Comparison of ENCODE assay signal across 18 cellular contexts in genomic region chr6:45808917-45809316, GRCh38.
A peak's percentile ranks its signal among the peaks of the same experiment; 100 is the strongest.
DNase-seq lines count a peak whose midpoint lies in the region; ATAC-seq lines count a peak whose summit lies in the region.
"Had no signal": no experiment of that assay in that cellular context is flagged by ENCODE, and none has a peak within 500 bp of the region (broad histone marks: within the 10 kb centered on the region; RNA-seq: fewer than 3 reads in every experiment).

No MANE protein-coding gene starts in this region.

- CTCF ChIA-PET in activated naive CD4-positive, alpha-beta T cell treated with anti-CD3 and anti-CD28 coated beads, Interleukin-2, amount 10 ng/mL, durations not matched to agents 7 days and 5 days (lab: Charles Lee), result interaction anchor here (0.5 kb wide), 1 partner anchor 992 kb away, joined by 3 read pairs; no protein-coding TSS in a partner anchor

- H3K36me3 Mint-ChIP-seq in activated T-helper 1 cell treated with anti-CD3 and anti-CD28 coated beads, Interleukin-12 subunit alpha, Interleukin-12 subunit beta, Interleukin-2, Interleukin-4 antibody, amounts not matched to agents 30 ng/mL and 10 ng/mL and 1 ng/mL, durations not matched to agents 14 hours and 24 hours and 36 hours (ENCODE audit: low read depth), result no peaks in the 10 kb centered on the region
- H3K36me3 Mint-ChIP-seq in activated naive CD4-positive, alpha-beta T cell treated with anti-CD3 and anti-CD28 coated beads, Interleukin-2, amount 10 ng/mL, durations not matched to agents 7 days and 5 days, result no peaks in the 10 kb centered on the region

- H3K4me1 Mint-ChIP-seq in activated T-helper 1 cell treated with anti-CD3 and anti-CD28 coated beads, Interleukin-12 subunit alpha, Interleukin-12 subunit beta, Interleukin-2, Interleukin-4 antibody, amounts not matched to agents 30 ng/mL and 10 ng/mL and 1 ng/mL, durations not matched to agents 14 hours and 24 hours and 36 hours (ENCODE audit: low read depth), result peaks cover 7% of the 10 kb centered on the region
- no peaks in the 10 kb centered on the region for H3K4me1 Mint-ChIP-seq in activated naive CD4-positive, alpha-beta T cell treated with anti-CD3 and anti-CD28 coated beads, Interleukin-2, amount 10 ng/mL, durations not matched to agents 7 days and 5 days

- intact Hi-C loops in activated T-helper 1 cell treated with anti-CD3 and anti-CD28 coated beads, Interleukin-12 subunit alpha, Interleukin-12 subunit beta, Interleukin-2, Interleukin-4 antibody, amounts not matched to agents 30 ng/mL and 10 ng/mL and 1 ng/mL, durations not matched to agents 14 hours and 24 hours and 36 hours (cut with micrococcal nuclease), result loop anchor here (10.0 kb wide), 1 partner anchor 874 kb away; no protein-coding TSS in a partner anchor

- H3K4me3 Mint-ChIP-seq in activated T-helper 1 cell treated with anti-CD3 and anti-CD28 coated beads, Interleukin-12 subunit alpha, Interleukin-12 subunit beta, Interleukin-2, Interleukin-4 antibody, amounts not matched to agents 30 ng/mL and 10 ng/mL and 1 ng/mL, durations not matched to agents 14 hours and 24 hours and 36 hours, result no peak overlapping the region
- no peak overlapping the region for H3K4me3 Mint-ChIP-seq in activated naive CD4-positive, alpha-beta T cell treated with anti-CD3 and anti-CD28 coated beads, Interleukin-2, amount 10 ng/mL, durations not matched to agents 7 days and 5 days
- H3K4me3 Mint-ChIP-seq: activated CD8-positive, alpha-beta T cell treated with anti-CD3 and anti-CD28 coated beads, Interleukin-2, amount 10 ng/mL, durations not matched to agents 7 days and 5 days; activated T-helper 17 cell treated with anti-CD3 and anti-CD28 coated beads, Interleukin-2, amount 50 U/mL, for 72 hours had no signal

- H3K27ac Mint-ChIP-seq in activated T-helper 1 cell treated with anti-CD3 and anti-CD28 coated beads, Interleukin-12 subunit alpha, Interleukin-12 subunit beta, Interleukin-2, Interleukin-4 antibody, amounts not matched to agents 30 ng/mL and 10 ng/mL and 1 ng/mL, durations not matched to agents 14 hours and 24 hours and 36 hours, result peak overlapping the region; percentile 10
- no peak overlapping the region for H3K27ac Mint-ChIP-seq in activated naive CD4-positive, alpha-beta T cell treated with anti-CD3 and anti-CD28 coated beads, Interleukin-2, amount 10 ng/mL, durations not matched to agents 7 days and 5 days
- H3K27ac Mint-ChIP-seq: activated CD8-positive, alpha-beta T cell treated with anti-CD3 and anti-CD28 coated beads, Interleukin-2, amount 10 ng/mL, durations not matched to agents 7 days and 5 days; activated T-helper 17 cell treated with anti-CD3 and anti-CD28 coated beads, Interleukin-2, amount 50 U/mL, for 72 hours had no signal

- DNase-seq in EH (ENCODE audit: low read depth) (peak; percentile 36), NCI-H146 (lab: John Stamatoyannopoulos, UW) (no peak), NCI-H1092 (lab: John Stamatoyannopoulos, UW) (no peak)
- no peak for DNase-seq in activated T-helper 1 cell treated with anti-CD3 and anti-CD28 coated beads, Interleukin-12 subunit alpha, Interleukin-12 subunit beta, Interleukin-2, Interleukin-4 antibody, amounts not matched to agents 30 ng/mL and 10 ng/mL and 1 ng/mL, durations not matched to agents 14 hours and 24 hours and 36 hours (ENCODE audit: low spot score)
- DNase-seq in activated naive CD4-positive, alpha-beta T cell treated with anti-CD3 and anti-CD28 coated beads, Interleukin-2, amount 10 ng/mL, durations not matched to agents 7 days and 5 days, result no peak
- DNase-seq: activated CD8-positive, alpha-beta T cell treated with anti-CD3 and anti-CD28 coated beads, Interleukin-2, amount 10 ng/mL, durations not matched to agents 7 days and 5 days; HCEC 1CT; NCI-H1105 treated with DMSO at 0.1 percent for 48 hours; NCI-H446; OCI-M1; right cardiac atrium; SK-N-SH; stimulated activated CD4-positive, alpha-beta T cell treated with anti-CD3 and anti-CD28 coated beads, Interleukin-2, amount 100 ng/mL, for 24 hours had no signal

- peak; percentile 78 for ATAC-seq in GM19467 (IDR thresholded peaks at IDR 0.05; ENCODE audit: unreplicated experiment)
- ATAC-seq in HG03354 (IDR thresholded peaks at IDR 0.05; ENCODE audit: poor library complexity, severe bottlenecking, unreplicated experiment), result peak; percentile 74
- ATAC-seq in GM21360 (IDR thresholded peaks at IDR 0.05; ENCODE audit: unreplicated experiment), result no peak
- ATAC-seq: activated CD8-positive, alpha-beta T cell treated with anti-CD3 and anti-CD28 coated beads, Interleukin-2, amount 10 ng/mL, durations not matched to agents 7 days and 5 days; activated T-helper 17 cell treated with anti-CD3 and anti-CD28 coated beads, Interleukin-2, amount 50 U/mL, for 72 hours; HepG2; right cardiac atrium had no signal

- peaks cover 9% of the 10 kb centered on the region for H3K9me3 Mint-ChIP-seq in activated T-helper 1 cell treated with anti-CD3 and anti-CD28 coated beads, Interleukin-12 subunit alpha, Interleukin-12 subunit beta, Interleukin-2, Interleukin-4 antibody, amounts not matched to agents 30 ng/mL and 10 ng/mL and 1 ng/mL, durations not matched to agents 14 hours and 24 hours and 36 hours
- no peaks in the 10 kb centered on the region for H3K9me3 Mint-ChIP-seq in activated naive CD4-positive, alpha-beta T cell treated with anti-CD3 and anti-CD28 coated beads, Interleukin-2, amount 10 ng/mL, durations not matched to agents 7 days and 5 days

- peaks cover 2% of the 10 kb centered on the region for H3K27me3 Mint-ChIP-seq in activated T-helper 1 cell treated with anti-CD3 and anti-CD28 coated beads, Interleukin-12 subunit alpha, Interleukin-12 subunit beta, Interleukin-2, Interleukin-4 antibody, amounts not matched to agents 30 ng/mL and 10 ng/mL and 1 ng/mL, durations not matched to agents 14 hours and 24 hours and 36 hours (ENCODE audit: insufficient read depth)
- H3K27me3 Mint-ChIP-seq in activated naive CD4-positive, alpha-beta T cell treated with anti-CD3 and anti-CD28 coated beads, Interleukin-2, amount 10 ng/mL, durations not matched to agents 7 days and 5 days, result peaks cover 3% of the 10 kb centered on the region
